16 cellular contexts compared by ENCODE assay signal in genomic region chr2:182907081-182907830, GRCh38. TPM values are rescaled to one million over a fixed set of nuclear protein-coding genes. Genes with fewer than 3 reads are reported as not detected.
A peak's percentile ranks its signal among the peaks of the same experiment; 100 is the strongest.
DNase-seq lines count a peak whose midpoint lies in the region; TF ChIP-seq lines count a peak whose summit lies in the region.
"Had no signal": no experiment of that assay in that cellular context is flagged by ENCODE, and none has a peak within 500 bp of the region (broad histone marks: within the 10 kb centered on the region; RNA-seq: fewer than 3 reads in every experiment).

No MANE protein-coding gene starts in this region.

- no peaks in the 10 kb centered on the region for H3K9me3 Mint-ChIP-seq in activated naive CD8-positive, alpha-beta T cell treated with anti-CD3 and anti-CD28 coated beads for 36 hours

- intact Hi-C loops in sigmoid colon (cut with DNase I), result no loop called here

- 62 to 64% methylated on average over 7 of the region's 7 CpGs for WGBS in tibial nerve, 2 donors
- WGBS in sigmoid colon, 2 donors, result 77 to 81% methylated on average over 7 of the region's 7 CpGs

- TF ChIP-seq CTCF in tibial nerve (IDR thresholded peaks at IDR 0.05) (no peak), sigmoid colon (IDR thresholded peaks at IDR 0.05) (no peak)

- peak; percentile 34 for DNase-seq in NCI-H2171 treated with DMSO at 0.1 percent for 48 hours (lab: John Stamatoyannopoulos, UW)
- no peak for DNase-seq in NCI-H2171 (lab: John Stamatoyannopoulos, UW)
- DNase-seq in brain pericyte (ENCODE audit: low read depth, low spot score), result peak; percentile 59
- DNase-seq in smooth muscle cell of the brain vasculature (ENCODE audit: low read depth, low spot score), result peak; percentile 83
- no peak for DNase-seq in tibial nerve (ENCODE audit: low spot score in 2 of 2)
- DNase-seq in sigmoid colon, result no peak
- no peak for DNase-seq in activated naive CD8-positive, alpha-beta T cell treated with anti-CD3 and anti-CD28 coated beads for 36 hours
- DNase-seq: activated CD4-positive, CD25-positive, alpha-beta regulatory T cell; DMS79; midbrain; NCI-H187 treated with DMSO at 0.1 percent for 48 hours; NCI-H526 treated with DMSO at 0.1 percent for 48 hours; stimulated activated naive CD4-positive, alpha-beta T cell had no signal

- H3K27me3 ChIP-seq in iPS-20b (ENCODE audit: insufficient read depth, low read length), result no peaks in the 10 kb centered on the region
- no peaks in the 10 kb centered on the region for H3K27me3 ChIP-seq in tibial nerve
- H3K27me3 ChIP-seq in sigmoid colon, result no peaks in the 10 kb centered on the region
- H3K27me3 ChIP-seq: breast epithelium had no signal

- no peak overlapping the region for H3K27ac Mint-ChIP-seq in activated naive CD8-positive, alpha-beta T cell treated with anti-CD3 and anti-CD28 coated beads for 36 hours

- no peak for TF ChIP-seq POLR2A in tibial nerve (IDR thresholded peaks at IDR 0.05)
- no peak for TF ChIP-seq POLR2A in sigmoid colon (IDR thresholded peaks at IDR 0.05)

- H3K4me1 Mint-ChIP-seq in activated naive CD8-positive, alpha-beta T cell treated with anti-CD3 and anti-CD28 coated beads for 36 hours, result no peaks in the 10 kb centered on the region

- no peak overlapping the region for H3K4me3 Mint-ChIP-seq in activated naive CD8-positive, alpha-beta T cell treated with anti-CD3 and anti-CD28 coated beads for 36 hours

- TF ChIP-seq EP300 in tibial nerve (IDR thresholded peaks at IDR 0.05), result no peak
- no peak for TF ChIP-seq EP300 in sigmoid colon (IDR thresholded peaks at IDR 0.05)

- peak overlapping the region; percentile 27; the same call in 1 of the 2 replicates for H3K4me3 ChIP-seq in iPS-20b (ENCODE audit: low read length)
- no peak overlapping the region for H3K4me3 ChIP-seq in tibial nerve
- H3K4me3 ChIP-seq in sigmoid colon, result no peak overlapping the region
- H3K4me3 ChIP-seq: breast epithelium had no signal

- peaks cover 5% of the 10 kb centered on the region; the same call in 1 of the 2 replicates for H3K36me3 ChIP-seq in iPS-20b (ENCODE audit: insufficient read depth, low read depth, low read length)
- peaks cover 0 to 54% (median 2%) of the 10 kb centered on the region in 3 donors for H3K36me3 ChIP-seq in tibial nerve
- peaks cover 0 to 8% (median 0%) of the 10 kb centered on the region in 4 donors for H3K36me3 ChIP-seq in sigmoid colon
- H3K36me3 ChIP-seq: breast epithelium had no signal

- peak overlapping the region; percentile 28; the same call in 1 of the 2 replicates for H3K9ac ChIP-seq in iPS-20b (ENCODE audit: low read depth, low read length)

- H3K27me3 Mint-ChIP-seq in activated naive CD8-positive, alpha-beta T cell treated with anti-CD3 and anti-CD28 coated beads for 36 hours, result peaks cover 5% of the 10 kb centered on the region

- H3K27ac ChIP-seq in iPS-20b (ENCODE audit: low read length) (no peak overlapping the region), tibial nerve (no peak overlapping the region), sigmoid colon (no peak overlapping the region)
- H3K27ac ChIP-seq: breast epithelium, C4-2B had no signal

- H3K4me1 ChIP-seq in iPS-20b (ENCODE audit: insufficient read depth, low read length) (peaks cover 11% of the 10 kb centered on the region; the same call in 1 of the 2 replicates), tibial nerve (no peaks in the 10 kb centered on the region), sigmoid colon (peaks cover 0 to 8% (median 6%) of the 10 kb centered on the region in 4 donors)
- H3K4me1 ChIP-seq: breast epithelium had no signal

- no peaks in the 10 kb centered on the region for H3K9me3 ChIP-seq in iPS-20b (ENCODE audit: insufficient read depth, low read depth, low read length)
- H3K9me3 ChIP-seq in tibial nerve, result no peaks in the 10 kb centered on the region
- no peaks in the 10 kb centered on the region for H3K9me3 ChIP-seq in sigmoid colon
- H3K9me3 ChIP-seq: breast epithelium had no signal

- no peaks in the 10 kb centered on the region for H3K36me3 Mint-ChIP-seq in activated naive CD8-positive, alpha-beta T cell treated with anti-CD3 and anti-CD28 coated beads for 36 hours

RNA-seq across cellular contexts. Expression of gene FRZB, which starts 40.8 kb away (rescaled TPM):
- 10 to 100 TPM in 2 of 4 donors, 1 to 10 TPM in 2; 3.0 to 12.8 (median 9.6) TPM for total RNA-seq in tibial nerve
- 10 to 100 TPM in 2 of 4 donors, 1 to 10 TPM in 2; 7.9 to 14.7 (median 9.3) TPM for total RNA-seq in sigmoid colon
- polyA plus RNA-seq in sigmoid colon, result 10 to 100 TPM in 1 of 3 donors, 1 to 10 TPM in 2; 3.7 to 10.2 (median 8.0) TPM
- total RNA-seq in activated naive CD8-positive, alpha-beta T cell treated with anti-CD3 and anti-CD28 coated beads for 36 hours, result not detected

Comparison
In these comparisons a context has a peak if more than half of its experiments do, and no peak if none do; other contexts are left out.
1. DNase-seq: peak in NCI-H2171 treated with DMSO at 0.1 percent for 48 hours (single experiment), brain pericyte (single experiment) and smooth muscle cell of the brain vasculature (single experiment); none in NCI-H2171 (single experiment), tibial nerve (0 of 2), sigmoid colon (single experiment) and activated naive CD8-positive, alpha-beta T cell treated with anti-CD3 and anti-CD28 coated beads for 36 hours (single experiment).